1 cellular context compared by ENCODE assay signal in the genomic region with DNA sequence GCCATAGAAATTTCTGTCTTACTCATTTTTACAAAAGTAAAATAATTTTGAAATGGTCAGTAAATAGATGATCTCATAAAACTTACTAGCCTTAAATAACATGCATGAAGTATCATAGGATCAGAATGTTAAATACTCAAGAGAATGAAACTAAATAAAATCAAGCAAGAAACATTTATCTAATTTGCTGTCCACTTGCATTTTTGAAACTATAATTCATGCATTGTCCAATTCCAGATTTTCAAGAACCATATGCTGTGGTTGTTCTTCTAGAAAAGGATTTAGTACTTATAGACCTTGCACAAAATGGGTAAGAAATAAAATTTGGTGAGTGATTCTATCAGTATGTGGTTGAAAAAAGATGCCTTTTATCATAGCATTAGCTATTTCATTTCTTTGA.
TF ChIP-seq lines count a peak whose summit lies in the region.

No MANE protein-coding gene starts in this region.

TF ChIP-seq in SK-N-SH, 30 proteins besides CTCF, POLR2A, EP300 and RAD21 (continued from another document):
- TF ChIP-seq PBX3 (IDR thresholded peaks at IDR 0.05) (peak; percentile 39; the same call in 1 of the 2 replicates), TCF12 (IDR thresholded peaks at IDR 0.05) (peak; percentile 52), GABPA (IDR thresholded peaks at IDR 0.05; ENCODE audit: low read depth) (no peak), EZH2phosphoT487 (IDR thresholded peaks at IDR 0.05; ENCODE audit: borderline replicate concordance, low read depth) (no peak)
